ENCODE assay signal across 15 cellular contexts in genomic region chr1:202242080-202242419, GRCh38. TPM values are rescaled to one million over a fixed set of nuclear protein-coding genes. Genes with fewer than 3 reads are reported as not detected.
A peak's percentile ranks its signal among the peaks of the same experiment; 100 is the strongest.
DNase-seq lines count a peak whose midpoint lies in the region; ATAC-seq and TF ChIP-seq lines count a peak whose summit lies in the region.
"Had no signal": no experiment of that assay in that cellular context is flagged by ENCODE, and none has a peak within 500 bp of the region (broad histone marks: within the 10 kb centered on the region; RNA-seq: fewer than 3 reads in every experiment).

No MANE protein-coding gene starts in this region.

- BruUV-seq in MCF 10A (replicated peaks; lab: Mats Ljungman, UMichigan), result no TSS peak

- TF ChIP-seq CTCF in MCF 10A (IDR thresholded peaks at IDR 0.05; ENCODE audit: unreplicated experiment) (no peak), breast epithelium (IDR thresholded peaks at IDR 0.05) (no peak), prostate gland (IDR thresholded peaks at IDR 0.05) (no peak)

- H3K36me3 Mint-ChIP-seq in MCF 10A (ENCODE audit: insufficient read depth, unreplicated experiment), result no peaks in the 10 kb centered on the region
- H3K36me3 Mint-ChIP-seq in central memory CD8-positive, alpha-beta T cell (ENCODE audit: insufficient read depth), result peaks cover 11% of the 10 kb centered on the region
- H3K36me3 Mint-ChIP-seq: CD4-positive, CD25-positive, alpha-beta regulatory T cell had no signal

- peaks cover 27% of the 10 kb centered on the region for H3K4me1 Mint-ChIP-seq in MCF 10A (ENCODE audit: insufficient read depth, unreplicated experiment)
- H3K4me1 Mint-ChIP-seq in central memory CD8-positive, alpha-beta T cell, result no peaks in the 10 kb centered on the region
- H3K4me1 Mint-ChIP-seq: CD4-positive, CD25-positive, alpha-beta regulatory T cell had no signal

- no peak for ATAC-seq in central memory CD8-positive, alpha-beta T cell (replicated peaks; ENCODE audit: extremely low read depth, poor library complexity, severe bottlenecking)

- H3K4me1 ChIP-seq in breast epithelium (no peaks in the 10 kb centered on the region), prostate gland (replicated peaks) (no peaks in the 10 kb centered on the region)

- H3K27me3 Mint-ChIP-seq in MCF 10A (ENCODE audit: insufficient read depth, unreplicated experiment), result no peaks in the 10 kb centered on the region
- H3K27me3 Mint-ChIP-seq in central memory CD8-positive, alpha-beta T cell, result no peaks in the 10 kb centered on the region

- H3K27ac ChIP-seq in breast epithelium (peak overlapping the region in 1 of 2 donors; percentile 49), prostate gland (peak overlapping the region; percentile 25 to 60)
- H3K27ac ChIP-seq: 22Rv1, GM23248 had no signal

- H3K9me3 Mint-ChIP-seq in MCF 10A (ENCODE audit: unreplicated experiment), result no peaks in the 10 kb centered on the region
- H3K9me3 Mint-ChIP-seq in central memory CD8-positive, alpha-beta T cell, result no peaks in the 10 kb centered on the region
- H3K9me3 Mint-ChIP-seq: CD4-positive, CD25-positive, alpha-beta regulatory T cell had no signal

- H3K27ac Mint-ChIP-seq in MCF 10A (ENCODE audit: low read depth, unreplicated experiment), result peak overlapping the region; percentile 14
- H3K27ac Mint-ChIP-seq in central memory CD8-positive, alpha-beta T cell (ENCODE audit: low read depth), result peak overlapping the region; percentile 68
- H3K27ac Mint-ChIP-seq: CD4-positive, CD25-positive, alpha-beta regulatory T cell had no signal

- H3K27me3 ChIP-seq in breast epithelium (no peaks in the 10 kb centered on the region), prostate gland (replicated peaks; ENCODE audit: insufficient read depth) (no peaks in the 10 kb centered on the region)

- H3K4me3 ChIP-seq in breast epithelium (no peak overlapping the region), prostate gland (no peak overlapping the region)
- H3K4me3 ChIP-seq: GM23248 had no signal

- CTCF ChIA-PET in MCF 10A (lab: Yijun Ruan, JAX), result interaction anchor here (0.6 to 2.0 kb wide), 7 partner anchors 9 to 159 kb away, joined by 3 to 9 read pairs (median 3); no protein-coding TSS in a partner anchor

- intact Hi-C loops in MCF 10A (cut with micrococcal nuclease), result no loop called here
- intact Hi-C loops in breast epithelium (cut with DNase I; ENCODE audit: low total_unique reads), result no loop called here
- intact Hi-C loops in prostate gland (cut with DNase I), result no loop called here

- H3K9me3 ChIP-seq in breast epithelium, result no peaks in the 10 kb centered on the region
- H3K9me3 ChIP-seq in prostate gland, result no peaks in the 10 kb centered on the region

- 64% methylated on average over 2 of the region's 2 CpGs for WGBS in prostate gland

- H3K36me3 ChIP-seq in breast epithelium (no peaks in the 10 kb centered on the region), prostate gland (no peaks in the 10 kb centered on the region)

- TF ChIP-seq POLR2A in breast epithelium (IDR thresholded peaks at IDR 0.05) (no peak), prostate gland (IDR thresholded peaks at IDR 0.05) (no peak)

- POLR2A ChIA-PET in MCF 10A (lab: Yijun Ruan, JAX), result interaction anchor here (1.3 to 2.4 kb wide), 3 partner anchors 12 to 53 kb away, joined by 3 to 12 read pairs (median 3); no protein-coding TSS in a partner anchor

- H3K4me3 Mint-ChIP-seq in MCF 10A (ENCODE audit: unreplicated experiment), result no peak overlapping the region
- no peak overlapping the region for H3K4me3 Mint-ChIP-seq in central memory CD8-positive, alpha-beta T cell
- H3K4me3 Mint-ChIP-seq: CD4-positive, CD25-positive, alpha-beta regulatory T cell had no signal

- no peak for DNase-seq in MCF 10A (ENCODE audit: unreplicated experiment)
- no peak for DNase-seq in breast epithelium (ENCODE audit: low spot score in 2 of 2)
- no peak for DNase-seq in central memory CD8-positive, alpha-beta T cell (ENCODE audit: low spot score in 2 of 2)
- DNase-seq in prostate gland (ENCODE audit: low spot score), result no peak
- no peak for DNase-seq in activated naive CD4-positive, alpha-beta T cell treated with Interleukin-2 at 50 U/mL for 16 hours
- DNase-seq in NCI-H128 (lab: John Stamatoyannopoulos, UW; ENCODE audit: unreplicated experiment), result no peak
- no peak for DNase-seq in DMS79 treated with DMSO at 0.1 percent for 48 hours (lab: John Stamatoyannopoulos, UW)
- DNase-seq in stimulated activated CD4-positive, alpha-beta T cell treated with anti-CD3 and anti-CD28 coated beads, Interleukin-12 subunit alpha, Interleukin-12 subunit beta, amount 100 ng/mL, for 4 hours, result no peak
- DNase-seq: CD4-positive, CD25-positive, alpha-beta regulatory T cell; DMS53; GM23248; H7 had no signal

RNA-seq across cellular contexts. Expression of gene LGR6, which starts 48.5 kb away (rescaled TPM):
- total RNA-seq in MCF 10A (2022), result 0.32 and 0.56 TPM in 2 replicates
- total RNA-seq in breast epithelium, result 10 to 100 TPM in 1 of 3 donors, 1 to 10 TPM in 1, not detected in 1; 2.6 to 11.3 TPM
- 10 to 100 TPM in 1 of 2 donors, 1 to 10 TPM in 1; 8.0 to 25.6 TPM for total RNA-seq in prostate gland
- total RNA-seq: A673, GM23248, HT1080 had no signal
